27 cellular contexts compared by ENCODE assay signal in the genomic region with DNA sequence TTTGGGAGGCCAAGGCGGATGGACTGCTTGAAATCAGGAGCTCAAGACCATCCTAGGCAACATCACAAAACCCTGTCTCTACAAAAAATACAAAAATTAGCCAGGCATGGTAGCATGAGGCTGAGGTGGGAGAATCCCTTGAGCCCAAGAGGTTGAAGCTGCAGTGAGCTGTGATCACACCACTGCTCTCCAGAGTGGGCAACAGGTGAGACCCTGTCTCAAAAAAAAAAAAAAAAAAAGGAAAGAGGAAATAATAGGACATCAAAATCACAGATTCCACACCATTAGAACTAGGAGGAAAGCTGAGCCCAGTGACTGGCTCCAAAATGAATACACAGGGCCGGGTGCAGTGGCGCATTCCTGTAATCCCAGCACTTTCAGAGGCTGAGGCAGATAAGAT. TPM values are rescaled to one million over a fixed set of nuclear protein-coding genes. Genes with fewer than 3 reads are reported as not detected.
"Had no signal": no experiment of that assay in that cellular context is flagged by ENCODE, and none has a peak within 500 bp of the region (broad histone marks: within the 10 kb centered on the region; RNA-seq: fewer than 3 reads in every experiment).

No MANE protein-coding gene starts in this region.

- H3K4me1 ChIP-seq: ascending aorta had no signal

- H2AFZ ChIP-seq: PC-9 had no signal

- H3K27me3 Mint-ChIP-seq: activated CD4-positive, alpha-beta T cell treated with anti-CD3 and anti-CD28 coated beads, Interleukin-2, amount 10 ng/mL, durations not matched to agents 24 days and 14 days; activated naive CD8-positive, alpha-beta T cell treated with anti-CD3 and anti-CD28 coated beads for 36 hours had no signal

- DNase-seq: activated CD4-positive, alpha-beta T cell treated with anti-CD3 and anti-CD28 coated beads, Interleukin-2, amount 10 ng/mL, durations not matched to agents 24 days and 14 days; activated CD4-positive, alpha-beta T cell treated with anti-CD3 and anti-CD28 coated beads, Interleukin-2, amount 50 U/mL, for 4 hours; activated CD8-positive, alpha-beta T cell treated with anti-CD3 and anti-CD28 coated beads, Interleukin-2, amount 10 ng/mL, durations not matched to agents 7 days and 5 days; activated effector memory CD4-positive, alpha-beta T cell treated with anti-CD3 and anti-CD28 coated beads, Interleukin-2, amount 50 U/mL, for 16 hours; activated naive CD4-positive, alpha-beta T cell; activated naive CD4-positive, alpha-beta T cell treated with anti-CD3 and anti-CD28 coated beads, Interleukin-2, amount 50 U/mL, for 16 hours; activated naive CD8-positive, alpha-beta T cell treated with anti-CD3 and anti-CD28 coated beads for 36 hours; activated T-cell treated with anti-CD3 and anti-CD28 coated beads, Interleukin-2, amount 50 U/mL, for 48 hours; amniotic stem cell; NCI-H1092 treated with DMSO at 0.1 percent for 48 hours; NCI-H1417; NCI-H146; NCI-H187; NCI-H2029 treated with DMSO at 0.1 percent for 48 hours; NCI-H2107; NCI-H2171; NCI-H510A; NCI-H526; NCI-H748 treated with DMSO at 0.1 percent for 48 hours; NK-92 treated with Interleukin-12 subunit alpha and Interleukin-12 subunit beta, amount 100 ng/mL, for 24 hours; PC-9; Right ventricle myocardium superior; SJCRH30 had no signal

- H3K27ac ChIP-seq: ascending aorta, cardiac muscle cell, PC-9, SJCRH30, SK-N-MC had no signal

- H3K36me3 ChIP-seq: cardiac muscle cell had no signal

- ATAC-seq: activated CD8-positive, alpha-beta T cell treated with anti-CD3 and anti-CD28 coated beads, Interleukin-2, amount 10 ng/mL, durations not matched to agents 7 days and 5 days; K562 had no signal

- H3K4me3 ChIP-seq: cardiac muscle cell, K562, PC-9, SJCRH30, SK-N-MC had no signal

- H3K27ac Mint-ChIP-seq: activated CD4-positive, alpha-beta T cell treated with anti-CD3 and anti-CD28 coated beads, Interleukin-2, amount 10 ng/mL, durations not matched to agents 24 days and 14 days; activated CD8-positive, alpha-beta T cell treated with anti-CD3 and anti-CD28 coated beads, Interleukin-2, amount 10 ng/mL, durations not matched to agents 7 days and 5 days; activated naive CD8-positive, alpha-beta T cell treated with anti-CD3 and anti-CD28 coated beads for 36 hours had no signal

- H3K4me2 ChIP-seq: PC-9 had no signal

- H3K4me3 Mint-ChIP-seq: activated CD4-positive, alpha-beta T cell treated with anti-CD3 and anti-CD28 coated beads, Interleukin-2, amount 10 ng/mL, durations not matched to agents 24 days and 14 days; activated CD8-positive, alpha-beta T cell treated with anti-CD3 and anti-CD28 coated beads, Interleukin-2, amount 10 ng/mL, durations not matched to agents 7 days and 5 days; activated naive CD8-positive, alpha-beta T cell treated with anti-CD3 and anti-CD28 coated beads for 36 hours had no signal

- H3K27me3 ChIP-seq: ascending aorta, cardiac muscle cell, SJCRH30 had no signal

RNA-seq across cellular contexts. Expression of a gene that starts 51.2 kb away (rescaled TPM):
- total RNA-seq: PC-9 had no signal
